1 cellular context compared by ENCODE assay signal in genomic region chr6:142803495-142804049, GRCh38.
TF ChIP-seq lines count a peak whose summit lies in the region.

No MANE protein-coding gene starts in this region.

TF ChIP-seq in GM12878, 131 proteins besides CTCF, POLR2A, EP300 and RAD21 (continued from another document):
- TF ChIP-seq CUX1 (IDR thresholded peaks at IDR 0.05; ENCODE audit: insufficient replicate concordance, low read depth, low read length) (no peak), REST (IDR thresholded peaks at IDR 0.05; ENCODE audit: low read depth, low read length) (no peak), EZH2 (IDR thresholded peaks at IDR 0.05; ENCODE audit: borderline replicate concordance, control insufficient read depth, low read depth, low read length) (no peak), NR2C1 (IDR thresholded peaks at IDR 0.05) (no peak), POU2F2 (IDR thresholded peaks at IDR 0.05; ENCODE audit: borderline replicate concordance, low read depth, low read length) (no peak), RAD51 (IDR thresholded peaks at IDR 0.05) (no peak), RFX5 (IDR thresholded peaks at IDR 0.05; ENCODE audit: low read depth, low read length) (no peak), STAT1 (conservative IDR thresholded peaks at IDR 0.05) (no peak), ESRRA (IDR thresholded peaks at IDR 0.05; ENCODE audit: low read length) (no peak), BCLAF1 (IDR thresholded peaks at IDR 0.05) (no peak), ZBED1 (IDR thresholded peaks at IDR 0.05; ENCODE audit: borderline replicate concordance) (no peak), CBX5 (IDR thresholded peaks at IDR 0.05; ENCODE audit: low read depth) (no peak), POLR2AphosphoS2 (IDR thresholded peaks at IDR 0.05; ENCODE audit: low read depth, low read length) (no peak), MEF2B (IDR thresholded peaks at IDR 0.05; ENCODE audit: partially characterized antibody, poor library complexity, severe bottlenecking) (peak; percentile 40), NFIC (IDR thresholded peaks at IDR 0.05; ENCODE audit: low read depth, low read length) (peak; percentile 29; the same call in 1 of the 2 replicates), E4F1 (IDR thresholded peaks at IDR 0.05; ENCODE audit: borderline replicate concordance, partially characterized antibody) (no peak), ZNF217 (IDR thresholded peaks at IDR 0.05) (no peak), CHD2 (IDR thresholded peaks at IDR 0.05; ENCODE audit: borderline replicate concordance, low read depth, low read length) (no peak), HSF1 (IDR thresholded peaks at IDR 0.05; ENCODE audit: low read depth, low read length) (no peak), LARP7 (IDR thresholded peaks at IDR 0.05) (no peak), BRCA1 (IDR thresholded peaks at IDR 0.05; ENCODE audit: low read depth, low read length) (no peak), RB1 (IDR thresholded peaks at IDR 0.05; ENCODE audit: borderline replicate concordance) (no peak), ZNF622 (IDR thresholded peaks at IDR 0.05) (no peak), CHD4 (IDR thresholded peaks at IDR 0.05) (no peak), RUNX3 (IDR thresholded peaks at IDR 0.05; ENCODE audit: low read length) (peak; percentile 47; the same call in 1 of the 2 replicates), IKZF1 (conservative IDR thresholded peaks at IDR 0.05) (peak; percentile 39; the same call in 1 of the 2 replicates), YBX1 (IDR thresholded peaks at IDR 0.05) (no peak), E2F8 (IDR thresholded peaks at IDR 0.05; ENCODE audit: low read depth, partially characterized antibody) (no peak), RELA (IDR thresholded peaks at IDR 0.05; ENCODE audit: borderline replicate concordance, partially characterized antibody) (no peak)
